In the genomic region with DNA sequence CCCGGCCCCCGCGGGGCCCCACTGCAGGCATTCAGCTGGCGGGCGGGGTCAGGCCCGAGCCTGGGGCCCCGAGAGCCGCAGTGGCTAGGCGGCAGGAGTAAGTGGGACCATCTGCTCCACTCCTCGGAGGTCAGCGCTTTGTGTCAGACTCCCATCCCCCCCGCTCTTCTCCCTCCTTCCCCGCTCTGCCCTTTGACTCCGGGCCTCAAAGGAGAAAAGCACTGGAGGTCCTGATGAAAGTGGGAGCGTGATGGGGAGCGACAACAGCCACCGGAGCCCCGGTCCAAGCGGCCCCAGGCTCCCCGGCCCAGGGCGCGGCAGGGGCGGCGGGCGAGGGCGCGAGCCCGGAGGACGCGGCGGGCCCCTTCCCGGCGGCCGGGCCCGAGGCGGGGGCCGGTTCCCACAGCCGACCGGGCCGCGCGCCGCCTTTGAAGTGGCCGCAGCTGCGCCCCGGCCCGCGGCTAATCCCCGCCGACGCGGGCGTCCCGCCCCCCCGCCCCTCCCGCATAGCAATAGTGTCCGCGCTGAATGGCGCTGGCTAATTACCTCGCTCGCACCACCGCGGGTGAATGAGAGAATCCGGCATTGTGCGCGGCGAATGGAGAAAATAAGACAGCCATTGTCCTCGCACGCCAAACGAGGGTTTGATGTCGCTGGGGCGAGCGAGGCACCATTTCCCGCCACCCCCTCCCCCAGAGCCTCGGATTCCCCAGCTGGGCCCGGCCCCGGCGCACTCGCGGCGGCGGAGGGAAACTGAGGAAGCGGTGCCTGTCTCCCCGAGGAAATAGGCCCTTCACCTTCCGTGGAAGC, we compare ENCODE assay signal across 1 cellular context.
TF ChIP-seq lines count a peak whose summit lies in the region.

No MANE protein-coding gene starts in this region.

TF ChIP-seq in HepG2, 621 proteins besides CTCF, POLR2A, EP300 and RAD21 (continued from another document and continues in another):
- TF ChIP-seq, protein P1, sequence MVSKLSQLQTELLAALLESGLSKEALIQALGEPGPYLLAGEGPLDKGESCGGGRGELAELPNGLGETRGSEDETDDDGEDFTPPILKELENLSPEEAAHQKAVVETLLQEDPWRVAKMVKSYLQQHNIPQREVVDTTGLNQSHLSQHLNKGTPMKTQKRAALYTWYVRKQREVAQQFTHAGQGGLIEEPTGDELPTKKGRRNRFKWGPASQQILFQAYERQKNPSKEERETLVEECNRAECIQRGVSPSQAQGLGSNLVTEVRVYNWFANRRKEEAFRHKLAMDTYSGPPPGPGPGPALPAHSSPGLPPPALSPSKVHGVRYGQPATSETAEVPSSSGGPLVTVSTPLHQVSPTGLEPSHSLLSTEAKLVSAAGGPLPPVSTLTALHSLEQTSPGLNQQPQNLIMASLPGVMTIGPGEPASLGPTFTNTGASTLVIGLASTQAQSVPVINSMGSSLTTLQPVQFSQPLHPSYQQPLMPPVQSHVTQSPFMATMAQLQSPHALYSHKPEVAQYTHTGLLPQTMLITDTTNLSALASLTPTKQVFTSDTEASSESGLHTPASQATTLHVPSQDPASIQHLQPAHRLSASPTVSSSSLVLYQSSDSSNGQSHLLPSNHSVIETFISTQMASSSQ (IDR thresholded peaks at IDR 0.05; ENCODE audit: low read depth), result no peak
- TF ChIP-seq, protein P1 (CRISPR knock-in tag; IDR thresholded peaks at IDR 0.05; ENCODE audit: borderline replicate concordance), result no peak
- TF ChIP-seq SIX1 (CRISPR knock-in tag; IDR thresholded peaks at IDR 0.05; ENCODE audit: borderline replicate concordance) (no peak), ZNF589 (CRISPR knock-in tag; conservative IDR thresholded peaks at IDR 0.05) (no peak), ZNF567 (CRISPR knock-in tag; IDR thresholded peaks at IDR 0.05; ENCODE audit: borderline replicate concordance) (no peak), CBFB (CRISPR knock-in tag; IDR thresholded peaks at IDR 0.05) (no peak), TAF15 (IDR thresholded peaks at IDR 0.05; ENCODE audit: low read depth, low read length, poor library complexity, severe bottlenecking) (no peak), ZNF17 (CRISPR knock-in tag; IDR thresholded peaks at IDR 0.05) (no peak), SCMH1 (CRISPR knock-in tag; IDR thresholded peaks at IDR 0.05; ENCODE audit: borderline replicate concordance) (no peak), ZBTB38 (CRISPR knock-in tag; IDR thresholded peaks at IDR 0.05) (no peak), ZNF205 (CRISPR knock-in tag; IDR thresholded peaks at IDR 0.05) (no peak), TCF7 (IDR thresholded peaks at IDR 0.05; ENCODE audit: low read depth) (peak; percentile 21; the same call in 1 of the 2 replicates), HOXA3 (CRISPR knock-in tag; IDR thresholded peaks at IDR 0.05) (peak; percentile 51), ZNF776 (CRISPR knock-in tag; IDR thresholded peaks at IDR 0.05) (no peak), NFKBIZ (CRISPR knock-in tag; IDR thresholded peaks at IDR 0.05) (no peak), GTF2F1 (IDR thresholded peaks at IDR 0.05; ENCODE audit: low read length) (no peak)
- TF ChIP-seq, protein P2, sequence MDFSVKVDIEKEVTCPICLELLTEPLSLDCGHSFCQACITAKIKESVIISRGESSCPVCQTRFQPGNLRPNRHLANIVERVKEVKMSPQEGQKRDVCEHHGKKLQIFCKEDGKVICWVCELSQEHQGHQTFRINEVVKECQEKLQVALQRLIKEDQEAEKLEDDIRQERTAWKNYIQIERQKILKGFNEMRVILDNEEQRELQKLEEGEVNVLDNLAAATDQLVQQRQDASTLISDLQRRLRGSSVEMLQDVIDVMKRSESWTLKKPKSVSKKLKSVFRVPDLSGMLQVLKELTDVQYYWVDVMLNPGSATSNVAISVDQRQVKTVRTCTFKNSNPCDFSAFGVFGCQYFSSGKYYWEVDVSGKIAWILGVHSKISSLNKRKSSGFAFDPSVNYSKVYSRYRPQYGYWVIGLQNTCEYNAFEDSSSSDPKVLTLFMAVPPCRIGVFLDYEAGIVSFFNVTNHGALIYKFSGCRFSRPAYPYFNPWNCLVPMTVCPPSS (IDR thresholded peaks at IDR 0.05), result no peak
- TF ChIP-seq, protein P3, sequence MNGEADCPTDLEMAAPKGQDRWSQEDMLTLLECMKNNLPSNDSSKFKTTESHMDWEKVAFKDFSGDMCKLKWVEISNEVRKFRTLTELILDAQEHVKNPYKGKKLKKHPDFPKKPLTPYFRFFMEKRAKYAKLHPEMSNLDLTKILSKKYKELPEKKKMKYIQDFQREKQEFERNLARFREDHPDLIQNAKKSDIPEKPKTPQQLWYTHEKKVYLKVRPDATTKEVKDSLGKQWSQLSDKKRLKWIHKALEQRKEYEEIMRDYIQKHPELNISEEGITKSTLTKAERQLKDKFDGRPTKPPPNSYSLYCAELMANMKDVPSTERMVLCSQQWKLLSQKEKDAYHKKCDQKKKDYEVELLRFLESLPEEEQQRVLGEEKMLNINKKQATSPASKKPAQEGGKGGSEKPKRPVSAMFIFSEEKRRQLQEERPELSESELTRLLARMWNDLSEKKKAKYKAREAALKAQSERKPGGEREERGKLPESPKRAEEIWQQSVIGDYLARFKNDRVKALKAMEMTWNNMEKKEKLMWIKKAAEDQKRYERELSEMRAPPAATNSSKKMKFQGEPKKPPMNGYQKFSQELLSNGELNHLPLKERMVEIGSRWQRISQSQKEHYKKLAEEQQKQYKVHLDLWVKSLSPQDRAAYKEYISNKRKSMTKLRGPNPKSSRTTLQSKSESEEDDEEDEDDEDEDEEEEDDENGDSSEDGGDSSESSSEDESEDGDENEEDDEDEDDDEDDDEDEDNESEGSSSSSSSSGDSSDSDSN (CRISPR knock-in tag; IDR thresholded peaks at IDR 0.05), result peak; percentile 87
- TF ChIP-seq, protein P4, sequence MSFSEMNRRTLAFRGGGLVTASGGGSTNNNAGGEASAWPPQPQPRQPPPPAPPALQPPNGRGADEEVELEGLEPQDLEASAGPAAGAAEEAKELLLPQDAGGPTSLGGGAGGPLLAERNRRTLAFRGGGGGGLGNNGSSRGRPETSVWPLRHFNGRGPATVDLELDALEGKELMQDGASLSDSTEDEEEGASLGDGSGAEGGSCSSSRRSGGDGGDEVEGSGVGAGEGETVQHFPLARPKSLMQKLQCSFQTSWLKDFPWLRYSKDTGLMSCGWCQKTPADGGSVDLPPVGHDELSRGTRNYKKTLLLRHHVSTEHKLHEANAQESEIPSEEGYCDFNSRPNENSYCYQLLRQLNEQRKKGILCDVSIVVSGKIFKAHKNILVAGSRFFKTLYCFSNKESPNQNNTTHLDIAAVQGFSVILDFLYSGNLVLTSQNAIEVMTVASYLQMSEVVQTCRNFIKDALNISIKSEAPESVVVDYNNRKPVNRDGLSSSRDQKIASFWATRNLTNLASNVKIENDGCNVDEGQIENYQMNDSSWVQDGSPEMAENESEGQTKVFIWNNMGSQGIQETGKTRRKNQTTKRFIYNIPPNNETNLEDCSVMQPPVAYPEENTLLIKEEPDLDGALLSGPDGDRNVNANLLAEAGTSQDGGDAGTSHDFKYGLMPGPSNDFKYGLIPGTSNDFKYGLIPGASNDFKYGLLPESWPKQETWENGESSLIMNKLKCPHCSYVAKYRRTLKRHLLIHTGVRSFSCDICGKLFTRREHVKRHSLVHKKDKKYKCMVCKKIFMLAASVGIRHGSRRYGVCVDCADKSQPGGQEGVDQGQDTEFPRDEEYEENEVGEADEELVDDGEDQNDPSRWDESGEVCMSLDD (CRISPR knock-in tag; IDR thresholded peaks at IDR 0.05; ENCODE audit: borderline replicate concordance), result 0 out of 2 replicates have a peak, but pooled peaks have one; percentile 10
- TF ChIP-seq, protein P5, sequence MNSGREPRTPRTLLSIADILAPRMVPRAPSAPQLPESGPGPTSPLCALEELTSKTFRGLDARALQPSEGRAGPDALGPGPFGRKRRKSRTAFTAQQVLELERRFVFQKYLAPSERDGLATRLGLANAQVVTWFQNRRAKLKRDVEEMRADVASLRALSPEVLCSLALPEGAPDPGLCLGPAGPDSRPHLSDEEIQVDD (CRISPR knock-in tag; IDR thresholded peaks at IDR 0.05; ENCODE audit: borderline replicate concordance), result no peak
- TF ChIP-seq, protein P6, sequence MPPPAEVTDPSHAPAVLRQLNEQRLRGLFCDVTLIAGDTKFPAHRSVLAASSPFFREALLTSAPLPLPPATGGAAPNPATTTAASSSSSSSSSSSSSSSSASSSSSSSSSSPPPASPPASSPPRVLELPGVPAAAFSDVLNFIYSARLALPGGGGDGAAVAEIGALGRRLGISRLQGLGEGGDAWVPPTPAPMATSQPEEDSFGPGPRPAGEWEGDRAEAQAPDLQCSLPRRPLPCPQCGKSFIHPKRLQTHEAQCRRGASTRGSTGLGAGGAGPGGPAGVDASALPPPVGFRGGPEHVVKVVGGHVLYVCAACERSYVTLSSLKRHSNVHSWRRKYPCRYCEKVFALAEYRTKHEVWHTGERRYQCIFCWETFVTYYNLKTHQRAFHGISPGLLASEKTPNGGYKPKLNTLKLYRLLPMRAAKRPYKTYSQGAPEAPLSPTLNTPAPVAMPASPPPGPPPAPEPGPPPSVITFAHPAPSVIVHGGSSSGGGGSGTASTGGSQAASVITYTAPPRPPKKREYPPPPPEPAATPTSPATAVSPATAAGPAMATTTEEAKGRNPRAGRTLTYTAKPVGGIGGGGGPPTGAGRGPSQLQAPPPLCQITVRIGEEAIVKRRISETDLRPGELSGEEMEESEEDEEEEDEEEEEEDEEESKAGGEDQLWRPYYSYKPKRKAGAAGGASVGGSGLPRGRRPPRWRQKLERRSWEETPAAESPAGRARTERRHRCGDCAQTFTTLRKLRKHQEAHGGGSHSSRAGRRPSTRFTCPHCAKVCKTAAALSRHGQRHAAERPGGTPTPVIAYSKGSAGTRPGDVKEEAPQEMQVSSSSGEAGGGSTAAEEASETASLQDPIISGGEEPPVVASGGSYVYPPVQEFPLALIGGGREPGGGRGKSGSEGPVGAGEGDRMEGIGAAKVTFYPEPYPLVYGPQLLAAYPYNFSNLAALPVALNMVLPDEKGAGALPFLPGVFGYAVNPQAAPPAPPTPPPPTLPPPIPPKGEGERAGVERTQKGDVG (CRISPR knock-in tag; IDR thresholded peaks at IDR 0.05; ENCODE audit: borderline replicate concordance), result no peak
- TF ChIP-seq, protein P7, sequence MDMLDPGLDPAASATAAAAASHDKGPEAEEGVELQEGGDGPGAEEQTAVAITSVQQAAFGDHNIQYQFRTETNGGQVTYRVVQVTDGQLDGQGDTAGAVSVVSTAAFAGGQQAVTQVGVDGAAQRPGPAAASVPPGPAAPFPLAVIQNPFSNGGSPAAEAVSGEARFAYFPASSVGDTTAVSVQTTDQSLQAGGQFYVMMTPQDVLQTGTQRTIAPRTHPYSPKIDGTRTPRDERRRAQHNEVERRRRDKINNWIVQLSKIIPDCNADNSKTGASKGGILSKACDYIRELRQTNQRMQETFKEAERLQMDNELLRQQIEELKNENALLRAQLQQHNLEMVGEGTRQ (IDR thresholded peaks at IDR 0.05; ENCODE audit: low read depth, low read length), result no peak
- TF ChIP-seq, protein P7 (CRISPR knock-in tag; IDR thresholded peaks at IDR 0.05; ENCODE audit: borderline replicate concordance), result no peak
- TF ChIP-seq, protein P8, sequence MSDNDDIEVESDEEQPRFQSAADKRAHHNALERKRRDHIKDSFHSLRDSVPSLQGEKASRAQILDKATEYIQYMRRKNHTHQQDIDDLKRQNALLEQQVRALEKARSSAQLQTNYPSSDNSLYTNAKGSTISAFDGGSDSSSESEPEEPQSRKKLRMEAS (IDR thresholded peaks at IDR 0.05), result peak; percentile 26; the same call in 1 of the 2 replicates
- TF ChIP-seq, protein P9, sequence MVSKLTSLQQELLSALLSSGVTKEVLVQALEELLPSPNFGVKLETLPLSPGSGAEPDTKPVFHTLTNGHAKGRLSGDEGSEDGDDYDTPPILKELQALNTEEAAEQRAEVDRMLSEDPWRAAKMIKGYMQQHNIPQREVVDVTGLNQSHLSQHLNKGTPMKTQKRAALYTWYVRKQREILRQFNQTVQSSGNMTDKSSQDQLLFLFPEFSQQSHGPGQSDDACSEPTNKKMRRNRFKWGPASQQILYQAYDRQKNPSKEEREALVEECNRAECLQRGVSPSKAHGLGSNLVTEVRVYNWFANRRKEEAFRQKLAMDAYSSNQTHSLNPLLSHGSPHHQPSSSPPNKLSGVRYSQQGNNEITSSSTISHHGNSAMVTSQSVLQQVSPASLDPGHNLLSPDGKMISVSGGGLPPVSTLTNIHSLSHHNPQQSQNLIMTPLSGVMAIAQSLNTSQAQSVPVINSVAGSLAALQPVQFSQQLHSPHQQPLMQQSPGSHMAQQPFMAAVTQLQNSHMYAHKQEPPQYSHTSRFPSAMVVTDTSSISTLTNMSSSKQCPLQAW (CRISPR knock-in tag; IDR thresholded peaks at IDR 0.05), result no peak
